In the genomic region with DNA sequence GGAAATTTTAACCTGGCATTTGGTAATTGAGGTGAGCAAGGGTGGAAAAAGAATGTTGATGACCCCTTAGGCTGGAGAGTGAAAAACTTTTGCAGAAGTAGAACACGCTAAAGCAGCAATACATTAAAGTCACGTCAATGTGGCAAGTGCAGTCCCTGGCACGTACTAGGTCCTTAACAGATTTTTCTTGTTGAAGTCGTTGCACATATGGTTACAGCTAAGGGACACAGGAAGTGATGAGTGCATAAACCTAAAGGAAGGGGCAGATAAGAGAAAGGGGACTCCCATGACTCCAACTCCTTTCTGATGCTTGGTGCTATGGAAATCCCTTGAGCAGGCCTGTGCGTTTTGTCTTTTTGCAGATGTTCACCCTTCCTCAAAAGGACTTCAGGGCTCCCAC, we compare ENCODE assay signal across 11 cellular contexts. TPM values are rescaled to one million over a fixed set of nuclear protein-coding genes. Genes with fewer than 3 reads are reported as not detected.
DNase-seq lines count a peak whose midpoint lies in the region; ATAC-seq, FAIRE-seq and TF ChIP-seq lines count a peak whose summit lies in the region.
"Had no signal": no experiment of that assay in that cellular context is flagged by ENCODE, and none has a peak within 500 bp of the region (broad histone marks: within the 10 kb centered on the region; RNA-seq: fewer than 3 reads in every experiment).

No MANE protein-coding gene starts in this region.

- TF ChIP-seq CTCF in Panc1 (IDR thresholded peaks at IDR 0.05) (no peak), body of pancreas (IDR thresholded peaks at IDR 0.05) (no peak)

- DNase-seq in GM12892 (ENCODE audit: insufficient read length): no peak
- no peak for DNase-seq in Panc1 (ENCODE audit: low read depth, low spot score)
- DNase-seq in effector memory CD8-positive, alpha-beta T cell: no peak
- DNase-seq in D341Med (ENCODE audit: low spot score): no peak
- DNase-seq in NK-92 treated with Interleukin-12 subunit alpha and Interleukin-12 subunit beta, amount 100 ng/mL, for 24 hours (lab: John Stamatoyannopoulos, UW): no peak
- no peak for DNase-seq in body of pancreas
- DNase-seq: stimulated activated CD4-positive, alpha-beta T cell treated with anti-CD3 and anti-CD28 coated beads, Interleukin-4, amount 100 ng/mL, for 24 hours had no signal

- H3K27me3 ChIP-seq in Panc1 (ENCODE audit: control insufficient read depth, insufficient read depth, low read length): no peaks in the 10 kb centered on the region
- H3K27me3 ChIP-seq in rectal smooth muscle tissue (ENCODE audit: control insufficient read depth, insufficient read depth, low read length): no peaks in the 10 kb centered on the region
- no peaks in the 10 kb centered on the region for H3K27me3 ChIP-seq in body of pancreas

- TF ChIP-seq POLR2A in GM12892 (IDR thresholded peaks at IDR 0.05; ENCODE audit: low read depth, low read length) (no peak), body of pancreas (IDR thresholded peaks at IDR 0.05) (no peak)

- FAIRE-seq in GM12892 (lab: Jason Lieb, UNC): peak; percentile 66

- H3K4me3 Mint-ChIP-seq in effector memory CD8-positive, alpha-beta T cell: peak overlapping the region; percentile 90 to 91

- H3K4me3 ChIP-seq in Panc1 (ENCODE audit: low read depth in 2 of 2, low read length in 2 of 2) (peak overlapping the region; percentile 65 to 90), rectal smooth muscle tissue (ENCODE audit: low read length) (peak overlapping the region; percentile 77), body of pancreas (no peak overlapping the region)

- peaks cover 17 to 25% of the 10 kb centered on the region in 2 donors for H3K4me1 Mint-ChIP-seq in effector memory CD8-positive, alpha-beta T cell (ENCODE audit: low read depth in 2 of 2)

- WGBS in body of pancreas, 2 donors: 60 to 88% methylated on average over 5 of the region's 5 CpGs

- H3K27ac ChIP-seq in Panc1 (ENCODE audit: low read length): peak overlapping the region; percentile 85
- no peak overlapping the region for H3K27ac ChIP-seq in rectal smooth muscle tissue (ENCODE audit: low read depth, low read length)
- H3K27ac ChIP-seq in body of pancreas: peak overlapping the region in 2 of 4 donors; percentile 90 to 91

- CTCF ChIA-PET in Panc1 (lab: Charles Lee): no interaction called here

- H3K9ac ChIP-seq in rectal smooth muscle tissue (ENCODE audit: low read length): no peak overlapping the region

- no TSS peak for BruUV-seq in Panc1 (replicated peaks; lab: Mats Ljungman, UMichigan)

- H3K4me1 ChIP-seq in Panc1 (ENCODE audit: control insufficient read depth, insufficient read depth, low read length) (peaks cover 10% of the 10 kb centered on the region; the same call in 1 of the 2 replicates), rectal smooth muscle tissue (ENCODE audit: control insufficient read depth, insufficient read depth, low read length) (no peaks in the 10 kb centered on the region), body of pancreas (peaks cover 11% of the 10 kb centered on the region)

- no peaks in the 10 kb centered on the region for H3K9me3 ChIP-seq in Panc1 (ENCODE audit: control insufficient read depth, insufficient read depth, low read depth, low read length)
- H3K9me3 ChIP-seq in body of pancreas: no peaks in the 10 kb centered on the region

- POLR2A ChIA-PET in Panc1 (lab: Charles Lee): interaction anchor here (0.8 kb wide), 1 partner anchor 13 kb away, joined by 9 read pairs; no protein-coding TSS in a partner anchor

- H3K36me3 Mint-ChIP-seq in effector memory CD8-positive, alpha-beta T cell (ENCODE audit: insufficient read depth): peaks cover 16% of the 10 kb centered on the region

- H3K9me3 Mint-ChIP-seq in effector memory CD8-positive, alpha-beta T cell: no peaks in the 10 kb centered on the region

- H3K27ac Mint-ChIP-seq in effector memory CD8-positive, alpha-beta T cell: peak overlapping the region in 1 of 2 donors; percentile 95

- intact Hi-C loops in Panc1 (cut with micrococcal nuclease; ENCODE audit: unreplicated experiment) (no loop called here), body of pancreas (cut with DNase I) (no loop called here)

- H3K36me3 ChIP-seq in Panc1 (ENCODE audit: control insufficient read depth, insufficient read depth, low read length) (no peaks in the 10 kb centered on the region), rectal smooth muscle tissue (ENCODE audit: control insufficient read depth, insufficient read depth, low read length) (peaks cover 4% of the 10 kb centered on the region), body of pancreas (replicated peaks in 1 of 2; ENCODE audit: insufficient read depth in 1 of 2, low read depth in 2 of 2) (peaks cover 0 to 1% of the 10 kb centered on the region in 2 donors)

- ATAC-seq in Panc1 (no peak), GM21390 (IDR thresholded peaks at IDR 0.05; ENCODE audit: unreplicated experiment) (no peak), body of pancreas (no peak)
- no peak for ATAC-seq in effector memory CD8-positive, alpha-beta T cell (replicated peaks)

- in situ Hi-C loops in Panc1 (cut with HindIII; ENCODE audit: low pct_unique_long_range_greater_than_20kb, low sequenced_read_pairs): no loop called here

- H3K27me3 Mint-ChIP-seq in effector memory CD8-positive, alpha-beta T cell: no peaks in the 10 kb centered on the region

RNA-seq across cellular contexts. Expression of a gene that starts 1.2 kb away (rescaled TPM):
- polyA plus RNA-seq in GM12892 (2012; ENCODE audit: missing spikeins): 31.8 TPM
- 38.0 TPM for total RNA-seq in Panc1 (2021; ENCODE audit: unreplicated experiment)
- polyA plus RNA-seq in Panc1 (2012; ENCODE audit: insufficient read length): 17.1 TPM
- 10 to 100 TPM; 14.3 to 64.9 TPM for total RNA-seq in body of pancreas

RNA-seq across cellular contexts. Expression of a gene that starts 19.5 kb away (rescaled TPM):
- polyA plus RNA-seq in GM12892 (2012; ENCODE audit: missing spikeins): 0.32 TPM
- total RNA-seq in Panc1 (2021; ENCODE audit: unreplicated experiment) (not detected), body of pancreas (not detected)
- polyA plus RNA-seq in Panc1 (2012; ENCODE audit: insufficient read length): not detected
- total RNA-seq: cerebellum; T-helper 2 cell treated with Interferon-gamma antibody and Interleukin-4, amounts not matched to agents 100 ng/mL and 5 ng/mL, for 36 hours had no signal

RNA-seq across cellular contexts. Expression of a gene that starts 28.2 kb away (rescaled TPM):
- polyA plus RNA-seq in GM12892 (2012; ENCODE audit: missing spikeins): 8.9 TPM
- total RNA-seq in Panc1 (2021; ENCODE audit: unreplicated experiment): 57.5 TPM
- polyA plus RNA-seq in Panc1 (2012; ENCODE audit: insufficient read length): 50.2 TPM
- 10 to 100 TPM; 21.4 to 34.2 TPM for total RNA-seq in body of pancreas

Comparison
In these comparisons a context has a peak if more than half of its experiments do, and no peak if none do; other contexts are left out.
1. H3K4me3 ChIP-seq: peak in Panc1 (2 of 2) and rectal smooth muscle tissue (single experiment); none in body of pancreas (0 of 2).